ENCODE assay signal across 16 cellular contexts in the genomic region with DNA sequence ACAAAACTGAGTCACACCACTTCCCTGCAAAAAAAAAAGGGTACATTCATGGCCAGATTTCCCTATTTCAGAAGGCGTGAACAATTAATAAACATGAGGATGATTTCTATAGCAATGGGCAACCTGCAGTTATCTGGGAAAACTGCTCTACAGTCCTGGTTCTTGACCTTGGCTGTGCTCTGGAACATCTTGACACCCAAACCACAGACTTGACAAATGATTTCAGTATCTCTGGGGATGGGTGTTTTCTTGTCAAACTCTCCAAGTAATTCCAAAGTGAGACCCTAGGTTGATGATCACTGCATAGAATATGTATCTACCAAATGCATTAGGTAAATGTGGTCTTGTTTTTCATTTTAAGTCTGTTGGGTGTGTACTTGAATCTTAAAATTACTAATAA. TPM values are rescaled to one million over a fixed set of nuclear protein-coding genes. Genes with fewer than 3 reads are reported as not detected.
DNase-seq lines count a peak whose midpoint lies in the region; ATAC-seq, FAIRE-seq and TF ChIP-seq lines count a peak whose summit lies in the region.
"Had no signal": no experiment of that assay in that cellular context is flagged by ENCODE, and none has a peak within 500 bp of the region (broad histone marks: within the 10 kb centered on the region; RNA-seq: fewer than 3 reads in every experiment).

No MANE protein-coding gene starts in this region.

- no peaks in the 10 kb centered on the region for H3K27me3 Mint-ChIP-seq in activated CD8-positive, alpha-beta memory T cell treated with anti-CD3 and anti-CD28 coated beads, Interleukin-2, amount 10 ng/mL, durations not matched to agents 7 days and 5 days
- no peaks in the 10 kb centered on the region for H3K27me3 Mint-ChIP-seq in activated CD8-positive, alpha-beta T cell treated with anti-CD3 and anti-CD28 coated beads for 36 hours
- H3K27me3 Mint-ChIP-seq in naive B cell = no peaks in the 10 kb centered on the region

- no peak for ATAC-seq in activated CD8-positive, alpha-beta memory T cell treated with anti-CD3 and anti-CD28 coated beads, Interleukin-2, amount 10 ng/mL, durations not matched to agents 7 days and 5 days
- ATAC-seq in activated CD8-positive, alpha-beta T cell treated with anti-CD3 and anti-CD28 coated beads for 36 hours = no peak
- ATAC-seq in naive B cell (ENCODE audit: low read depth in 2 of 2) = no peak
- ATAC-seq in GM18498 (IDR thresholded peaks at IDR 0.05; ENCODE audit: unreplicated experiment) = no peak
- ATAC-seq: GM23338 had no signal

- DNase-seq in activated CD8-positive, alpha-beta memory T cell treated with anti-CD3 and anti-CD28 coated beads, Interleukin-2, amount 10 ng/mL, durations not matched to agents 7 days and 5 days = no peak
- DNase-seq in activated CD8-positive, alpha-beta memory T cell treated with anti-CD3 and anti-CD28 coated beads for 24 hours = no peak
- no peak for DNase-seq in GM12891 (ENCODE audit: insufficient read length, low spot score)
- DNase-seq in activated CD8-positive, alpha-beta T cell treated with anti-CD3 and anti-CD28 coated beads for 36 hours = no peak
- DNase-seq in naive B cell = no peak
- no peak for DNase-seq in midbrain (lab: John Stamatoyannopoulos, UW)
- no peak for DNase-seq in caudate nucleus (lab: John Stamatoyannopoulos, UW)
- DNase-seq: NCI-H1417; NCI-H345; retina; stimulated activated CD4-positive, alpha-beta T cell treated with anti-CD3 and anti-CD28 coated beads, Interleukin-15, amount 100 ng/mL, for 24 hours had no signal

- H3K36me3 Mint-ChIP-seq in activated CD8-positive, alpha-beta memory T cell treated with anti-CD3 and anti-CD28 coated beads, Interleukin-2, amount 10 ng/mL, durations not matched to agents 7 days and 5 days = peaks cover 36% of the 10 kb centered on the region
- H3K36me3 Mint-ChIP-seq in activated CD8-positive, alpha-beta T cell treated with anti-CD3 and anti-CD28 coated beads for 36 hours (ENCODE audit: low read depth) = peaks cover 4% of the 10 kb centered on the region
- H3K36me3 Mint-ChIP-seq in naive B cell = peaks cover 0 to 11% of the 10 kb centered on the region in 2 donors

- peak overlapping the region; percentile 22 for H3K27ac Mint-ChIP-seq in activated CD8-positive, alpha-beta memory T cell treated with anti-CD3 and anti-CD28 coated beads, Interleukin-2, amount 10 ng/mL, durations not matched to agents 7 days and 5 days
- no peak overlapping the region for H3K27ac Mint-ChIP-seq in activated CD8-positive, alpha-beta T cell treated with anti-CD3 and anti-CD28 coated beads for 36 hours
- peak overlapping the region in 4 of 6 donors; percentile 36 to 98 (median 95) for H3K27ac Mint-ChIP-seq in naive B cell
- H3K27ac Mint-ChIP-seq: GM23338 had no signal

- TF ChIP-seq CTCF in activated CD8-positive, alpha-beta T cell treated with anti-CD3 and anti-CD28 coated beads for 36 hours (IDR thresholded peaks at IDR 0.05) = no peak

- POLR2A ChIA-PET in activated CD8-positive, alpha-beta T cell treated with anti-CD3 and anti-CD28 coated beads for 36 hours (lab: Charles Lee) = no interaction called here

- H3K27ac ChIP-seq in caudate nucleus (ENCODE audit: low read depth, low read length) = no peak overlapping the region

- TF ChIP-seq POLR2A in GM12891 (IDR thresholded peaks at IDR 0.05; ENCODE audit: low read depth, low read length) = no peak

- peak overlapping the region; percentile 77 for H3K4me3 Mint-ChIP-seq in activated CD8-positive, alpha-beta memory T cell treated with anti-CD3 and anti-CD28 coated beads, Interleukin-2, amount 10 ng/mL, durations not matched to agents 7 days and 5 days
- H3K4me3 Mint-ChIP-seq in activated CD8-positive, alpha-beta T cell treated with anti-CD3 and anti-CD28 coated beads for 36 hours = peak overlapping the region; percentile 7
- H3K4me3 Mint-ChIP-seq in naive B cell = peak overlapping the region; percentile 90 to 98 (median 93)
- H3K4me3 Mint-ChIP-seq: GM23338 had no signal

- no peaks in the 10 kb centered on the region for H3K9me3 Mint-ChIP-seq in activated CD8-positive, alpha-beta memory T cell treated with anti-CD3 and anti-CD28 coated beads, Interleukin-2, amount 10 ng/mL, durations not matched to agents 7 days and 5 days (ENCODE audit: low read depth)
- H3K9me3 Mint-ChIP-seq in activated CD8-positive, alpha-beta T cell treated with anti-CD3 and anti-CD28 coated beads for 36 hours = no peaks in the 10 kb centered on the region
- H3K9me3 Mint-ChIP-seq in naive B cell = peaks cover 0 to 5% (median 0%) of the 10 kb centered on the region in 7 donors
- H3K9me3 Mint-ChIP-seq: GM23338 had no signal

- CTCF ChIA-PET in activated CD8-positive, alpha-beta memory T cell treated with anti-CD3 and anti-CD28 coated beads, Interleukin-2, amount 10 ng/mL, durations not matched to agents 7 days and 5 days (lab: Charles Lee) = interaction anchor here (1.5 kb wide), 1 partner anchor 255 kb away, joined by 3 read pairs; a partner anchor contains a TSS
- CTCF ChIA-PET in activated CD8-positive, alpha-beta T cell treated with anti-CD3 and anti-CD28 coated beads for 36 hours (lab: Charles Lee) = interaction anchor here (1.0 kb wide), 1 partner anchor 10 kb away, joined by 3 read pairs; no protein-coding TSS in a partner anchor

- FAIRE-seq in GM12891 (lab: Jason Lieb, UNC) = peak; percentile 58

- H3K4me1 Mint-ChIP-seq in activated CD8-positive, alpha-beta memory T cell treated with anti-CD3 and anti-CD28 coated beads, Interleukin-2, amount 10 ng/mL, durations not matched to agents 7 days and 5 days = peaks cover 77% of the 10 kb centered on the region
- peaks cover 67% of the 10 kb centered on the region for H3K4me1 Mint-ChIP-seq in activated CD8-positive, alpha-beta T cell treated with anti-CD3 and anti-CD28 coated beads for 36 hours (ENCODE audit: low read depth)
- peaks cover 53 to 72% (median 65%) of the 10 kb centered on the region in 3 donors for H3K4me1 Mint-ChIP-seq in naive B cell

- intact Hi-C loops in activated CD8-positive, alpha-beta T cell treated with anti-CD3 and anti-CD28 coated beads for 36 hours (cut with micrococcal nuclease) = loop anchor here (5.0 kb wide), 1 partner anchor 34 kb away; no protein-coding TSS in a partner anchor

TF ChIP-seq in GM12891, 5 proteins besides CTCF, POLR2A, EP300 and RAD21:
- no peak for TF ChIP-seq SPI1 (IDR thresholded peaks at IDR 0.05; ENCODE audit: low read depth, low read length)

RNA-seq across cellular contexts. Expression of a gene that starts 2.0 kb away (rescaled TPM):
- 10 to 100 TPM; 24.6 to 25.3 TPM for total RNA-seq in activated CD8-positive, alpha-beta memory T cell treated with anti-CD3 and anti-CD28 coated beads, Interleukin-2, amount 10 ng/mL, durations not matched to agents 7 days and 5 days
- 29.4 TPM for polyA plus RNA-seq in GM12891 (2012; ENCODE audit: low read depth, missing spikeins)
- 10 to 100 TPM; 11.7 to 12.3 TPM for total RNA-seq in activated CD8-positive, alpha-beta T cell treated with anti-CD3 and anti-CD28 coated beads for 36 hours
- polyA plus RNA-seq in naive B cell (ENCODE audit: low read depth in 6 of 6) = 100 to 1,000 TPM; 114 to 255 (median 199) TPM
- total RNA-seq: A673, GM23338, LHCN-M2, lung microvascular endothelial cell had no signal
- polyA plus RNA-seq: GM23338 had no signal

Comparison
In these comparisons a context has a peak if more than half of its experiments do, and no peak if none do; other contexts are left out.
1. H3K4me3 Mint-ChIP-seq: peak in every context shown above with its lines; median percentile 93 in naive B cell; 77 in activated CD8-positive, alpha-beta memory T cell treated with anti-CD3 and anti-CD28 coated beads, Interleukin-2, amount 10 ng/mL, durations not matched to agents 7 days and 5 days; 7 in activated CD8-positive, alpha-beta T cell treated with anti-CD3 and anti-CD28 coated beads for 36 hours.